In genomic region chr3:94062513-94063404, GRCh38 we compare ENCODE assay signal across 8 cellular contexts. TPM values are rescaled to one million over a fixed set of nuclear protein-coding genes. Genes with fewer than 3 reads are reported as not detected.
DNase-seq lines count a peak whose midpoint lies in the region; ATAC-seq and TF ChIP-seq lines count a peak whose summit lies in the region.

Gene DHFR2 (minus strand): TSS chr3:94062916. CDS start chr3:94061511, 1,405 bp downstream.
Gene NSUN3 (plus strand): TSS chr3:94063061. CDS start chr3:94063127, 66 bp downstream.

- peaks cover 5 to 6% of the 10 kb centered on the region in 2 donors for H3K4me1 ChIP-seq in lung (ENCODE audit: control insufficient read depth in 2 of 2, insufficient read depth in 2 of 2, low read length in 2 of 2)

- H3K9me3 ChIP-seq in lung (ENCODE audit: control insufficient read depth in 2 of 2, insufficient read depth in 1 of 2, low read length in 1 of 2) = no peaks in the 10 kb centered on the region

- TF ChIP-seq CTCF in GM20000 (IDR thresholded peaks at IDR 0.05; ENCODE audit: extremely low read depth, missing control alignments) = no peak
- no peak for TF ChIP-seq CTCF in lung (IDR thresholded peaks at IDR 0.05; ENCODE audit: control extremely low read depth, extremely low read depth)

- peaks cover 7 to 9% of the 10 kb centered on the region in 2 donors for H3K36me3 ChIP-seq in lung (ENCODE audit: control insufficient read depth in 2 of 2, insufficient read depth in 2 of 2, low read length in 2 of 2)

- peak within 1 kb of the TSS; percentile 98 to 99 for H3K27ac ChIP-seq in lung (ENCODE audit: low read depth in 1 of 2, low read length in 1 of 2)

- H3K4me3 ChIP-seq in lung = peak within 1 kb of the TSS; percentile 73

- H3K27me3 ChIP-seq in lung (ENCODE audit: control insufficient read depth, insufficient read depth) = no peaks in the 10 kb centered on the region

- ATAC-seq in lung (ENCODE audit: insufficient read depth, low FRiP score) = peak; percentile 94

- WGBS in lung, 2 donors = 0% methylated on average over 52 of the region's 52 CpGs

- DNase-seq in CMK (ENCODE audit: low read depth) (peak; percentile 84), GM20000 (ENCODE audit: low spot score) (peak; percentile 80), HS-5 (ENCODE audit: low read depth) (peak; percentile 94), NK-92 (lab: John Stamatoyannopoulos, UW; ENCODE audit: unreplicated experiment) (peak; percentile 34), lung (ENCODE audit: low spot score) (peak; percentile 91)
- peak; percentile 51 to 62 for DNase-seq in activated CD8-positive, alpha-beta memory T cell treated with anti-CD3 and anti-CD28 coated beads for 1 hour (ENCODE audit: extremely low read depth in 1 of 2, low read depth in 1 of 2)
- DNase-seq in effector CD8-positive, alpha-beta T cell (lab: John Stamatoyannopoulos, UW) = peak; percentile 75
- DNase-seq in stimulated activated CD4-positive, alpha-beta T cell treated with anti-CD3 and anti-CD28 coated beads, TNF-alpha, amount 100 ng/mL, for 24 hours (ENCODE audit: low read depth in 3 of 3) = peak; percentile 60 to 78 (median 76)

RNA-seq across cellular contexts. Expression of gene DHFR2, which starts in this region (rescaled TPM):
- total RNA-seq in lung = 1 to 10 TPM; 6.2 to 8.1 TPM
- 1 to 10 TPM; 3.5 to 4.0 TPM for polyA plus RNA-seq in lung

RNA-seq across cellular contexts. Expression of gene NSUN3, which starts in this region (rescaled TPM):
- total RNA-seq in lung = 10 to 100 TPM; 11.7 to 61.0 TPM
- polyA plus RNA-seq in lung = 1 to 10 TPM; 5.1 to 6.9 TPM

Comparison
In these comparisons a context has a peak if more than half of its experiments do, and no peak if none do; other contexts are left out.
1. Peak in every context shown above with its lines: DNase-seq, ATAC-seq, H3K4me3 ChIP-seq and H3K27ac ChIP-seq.
2. DNase-seq: peak in every context shown above with its lines; median percentile 94 in HS-5; 91 in lung; 84 in CMK; 80 in GM20000; 76 in stimulated activated CD4-positive, alpha-beta T cell treated with anti-CD3 and anti-CD28 coated beads, TNF-alpha, amount 100 ng/mL, for 24 hours; 75 in effector CD8-positive, alpha-beta T cell; 56 in activated CD8-positive, alpha-beta memory T cell treated with anti-CD3 and anti-CD28 coated beads for 1 hour; 34 in NK-92.